In genomic region chr20:19748687-19749086, GRCh38 we compare ENCODE assay signal across 29 cellular contexts. TPM values are rescaled to one million over a fixed set of nuclear protein-coding genes. Genes with fewer than 3 reads are reported as not detected.
"Had no signal": no experiment of that assay in that cellular context is flagged by ENCODE, and none has a peak within 500 bp of the region (broad histone marks: within the 10 kb centered on the region; RNA-seq: fewer than 3 reads in every experiment).

No MANE protein-coding gene starts in this region.

- H3K27ac ChIP-seq: left ventricle myocardium inferior, neural progenitor cell, neutrophil, right atrium auricular region, right lobe of liver, stomach, testis, thyroid gland, upper lobe of right lung had no signal

- H3K36me3 Mint-ChIP-seq: immature natural killer cell; mesothelial cell of epicardium; naive thymus-derived CD4-positive, alpha-beta T cell; natural killer cell treated with Interleukin-12 subunit alpha and Interleukin-12 subunit beta and Interleukin-15 and Interleukin-18, amount 100 ng/mL, for 72 hours; neural progenitor cell had no signal

- H3K4me3 ChIP-seq: left ventricle myocardium inferior, lung, neural progenitor cell, right atrium auricular region, right lobe of liver, stomach, testis, thyroid gland, transverse colon, upper lobe of right lung had no signal

- DNase-seq: head of caudate nucleus; hypothalamus; immature natural killer cell; kidney; left ventricle myocardium inferior; mesendoderm; naive thymus-derived CD4-positive, alpha-beta T cell; occipital lobe; right lobe of liver; stimulated activated CD4-positive, alpha-beta T cell treated with anti-CD3 and anti-CD28 coated beads, Interleukin-12 subunit alpha, Interleukin-12 subunit beta, amount 100 ng/mL, for 4 hours; stimulated activated CD4-positive, alpha-beta T cell treated with anti-CD3 and anti-CD28 coated beads, Interleukin-15, amount 100 ng/mL, for 24 hours; stimulated activated CD4-positive, alpha-beta T cell treated with anti-CD3 and anti-CD28 coated beads, Interleukin-2, amount 100 ng/mL, for 24 hours; stimulated activated CD4-positive, alpha-beta T cell treated with anti-CD3 and anti-CD28 coated beads, Interleukin-4, amount 100 ng/mL, for 1 hour; stimulated activated naive B cell treated with anti-CD40 and anti-IgM and Interleukin-4, amounts not matched to agents 10 μg/mL and 1 μg/mL and 100 μg/mL, for 72 hours; stimulated activated naive CD8-positive, alpha-beta T cell treated with anti-CD3 and anti-CD28 coated beads, Interleukin-15, Interleukin-2, amounts not matched to agents 100 U/mL and 50 U/mL, for 24 hours; stomach; testis; thyroid gland; transverse colon; upper lobe of right lung had no signal

- H3K36me3 ChIP-seq: left ventricle myocardium inferior, neural progenitor cell, neutrophil, right atrium auricular region, right lobe of liver, stomach, thyroid gland, transverse colon, upper lobe of right lung had no signal

- H3K9me3 ChIP-seq: neutrophil, right lobe of liver, testis, thyroid gland, transverse colon, upper lobe of right lung had no signal

- H3K27ac Mint-ChIP-seq: immature natural killer cell; mesothelial cell of epicardium; natural killer cell treated with Interleukin-12 subunit alpha and Interleukin-12 subunit beta and Interleukin-15 and Interleukin-18, amount 100 ng/mL, for 72 hours; neural progenitor cell; progenitor cell of endocrine pancreas; stimulated activated naive B cell treated with anti-CD40 and anti-IgM and Interleukin-4, amounts not matched to agents 10 μg/mL and 1 μg/mL and 100 μg/mL, for 72 hours had no signal

- H3K4me3 Mint-ChIP-seq: immature natural killer cell; mesothelial cell of epicardium; naive thymus-derived CD4-positive, alpha-beta T cell; natural killer cell treated with Interleukin-12 subunit alpha and Interleukin-12 subunit beta and Interleukin-15 and Interleukin-18, amount 100 ng/mL, for 72 hours; neural progenitor cell; stimulated activated naive B cell treated with anti-CD40 and anti-IgM and Interleukin-4, amounts not matched to agents 10 μg/mL and 1 μg/mL and 100 μg/mL, for 72 hours had no signal

- H3K4me1 ChIP-seq: neural progenitor cell, right atrium auricular region, right lobe of liver, testis had no signal

- H3K27me3 ChIP-seq: neural progenitor cell, neutrophil, right atrium auricular region, right lobe of liver, stomach, testis, thyroid gland, transverse colon, upper lobe of right lung had no signal

- FAIRE-seq: islet of Langerhans, kidney, urothelium cell line had no signal

RNA-seq across cellular contexts. Expression of gene RIN2, which starts 9.4 kb away (rescaled TPM):
- total RNA-seq: natural killer cell treated with Interleukin-12 subunit alpha and Interleukin-12 subunit beta and Interleukin-15 and Interleukin-18, amount 100 ng/mL, for 72 hours had no signal
- polyA plus RNA-seq: immature natural killer cell; naive thymus-derived CD4-positive, alpha-beta T cell had no signal
